In the genomic region with DNA sequence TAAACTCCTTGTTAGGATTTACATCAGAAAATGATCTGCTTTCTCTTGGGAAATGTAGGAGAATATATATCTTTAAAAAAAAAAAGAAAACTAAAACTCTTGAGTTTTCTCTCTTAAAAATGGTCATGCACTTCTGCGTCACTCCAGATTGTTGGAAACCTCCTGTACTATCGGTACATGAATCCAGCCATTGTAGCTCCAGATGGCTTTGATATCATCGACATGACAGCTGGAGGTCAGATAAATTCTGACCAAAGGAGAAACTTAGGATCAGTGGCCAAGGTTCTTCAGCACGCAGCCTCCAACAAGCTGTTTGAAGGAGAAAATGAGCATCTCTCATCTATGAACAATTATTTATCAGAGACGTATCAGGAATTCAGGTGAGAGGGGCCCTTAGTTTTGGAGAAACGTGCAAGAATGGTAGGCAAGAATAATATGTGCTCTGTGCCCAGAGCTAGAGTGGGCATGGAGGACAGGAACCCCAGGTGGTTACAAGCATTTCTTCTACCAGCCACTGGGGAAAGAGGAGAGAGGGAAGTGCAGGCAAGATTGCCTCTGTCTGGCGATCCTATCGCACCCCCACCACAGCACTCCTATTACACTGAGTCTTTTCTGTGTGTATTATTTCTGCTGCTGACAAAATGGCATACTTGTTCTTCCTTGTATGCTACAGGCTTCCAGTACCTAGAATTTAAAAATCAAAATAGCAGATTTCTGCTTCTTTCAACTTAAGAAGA, we compare ENCODE assay signal across 14 cellular contexts. TPM values are rescaled to one million over a fixed set of nuclear protein-coding genes. Genes with fewer than 3 reads are reported as not detected.
"Had no signal": no experiment of that assay in that cellular context is flagged by ENCODE, and none has a peak within 500 bp of the region (broad histone marks: within the 10 kb centered on the region; RNA-seq: fewer than 3 reads in every experiment).

No MANE protein-coding gene starts in this region.

- H3K4me1 ChIP-seq: parathyroid adenoma, thyroid gland had no signal

- H3K27me3 Mint-ChIP-seq: activated CD4-positive, alpha-beta memory T cell treated with anti-CD3 and anti-CD28 coated beads for 36 hours; activated naive CD8-positive, alpha-beta T cell; naive thymus-derived CD4-positive, alpha-beta T cell had no signal

- H3K27me3 ChIP-seq: thyroid gland had no signal

- DNase-seq: activated CD4-positive, alpha-beta memory T cell treated with anti-CD3 and anti-CD28 coated beads for 36 hours; activated CD4-positive, CD25-positive, alpha-beta regulatory T cell treated with anti-CD3 and anti-CD28 coated beads, Interleukin-2, amount 50 U/mL, for 72 hours; activated effector memory CD4-positive, alpha-beta T cell treated with anti-CD3 and anti-CD28 coated beads, Interleukin-2, amount 50 U/mL, for 16 hours; activated T-cell treated with anti-CD3 and anti-CD28 coated beads, Interleukin-2, amount 50 U/mL, for 4 hours; aorta; kidney glomerular epithelial cell; naive thymus-derived CD4-positive, alpha-beta T cell; retina; small intestine; thyroid gland had no signal

- H3K4me3 ChIP-seq: thyroid gland had no signal

- H3K36me3 ChIP-seq: thyroid gland had no signal

- H2AFZ ChIP-seq: parathyroid adenoma had no signal

- H3K9me3 ChIP-seq: thyroid gland had no signal

- H3K27ac Mint-ChIP-seq: activated CD4-positive, alpha-beta memory T cell treated with anti-CD3 and anti-CD28 coated beads for 36 hours; activated naive CD8-positive, alpha-beta T cell; naive thymus-derived CD4-positive, alpha-beta T cell; T-helper 1 cell treated with Interleukin-12 subunit alpha and Interleukin-12 subunit beta and Interleukin-4 antibody, amounts not matched to agents 30 μg/mL and 1 μg/mL, for 36 hours had no signal

- H3K79me2 ChIP-seq: parathyroid adenoma had no signal

- H3K4me3 Mint-ChIP-seq: activated CD4-positive, alpha-beta memory T cell treated with anti-CD3 and anti-CD28 coated beads for 36 hours; activated naive CD8-positive, alpha-beta T cell; activated T-cell treated with anti-CD3 and anti-CD28 coated beads, Interleukin-2, amount 50 U/mL, for 4 hours; naive thymus-derived CD4-positive, alpha-beta T cell; T-helper 1 cell treated with Interleukin-12 subunit alpha and Interleukin-12 subunit beta and Interleukin-4 antibody, amounts not matched to agents 30 μg/mL and 1 μg/mL, for 36 hours had no signal

- H3K9me3 Mint-ChIP-seq: activated CD4-positive, alpha-beta memory T cell treated with anti-CD3 and anti-CD28 coated beads for 36 hours; activated T-cell treated with anti-CD3 and anti-CD28 coated beads, Interleukin-2, amount 50 U/mL, for 4 hours; naive thymus-derived CD4-positive, alpha-beta T cell; T-helper 1 cell treated with Interleukin-12 subunit alpha and Interleukin-12 subunit beta and Interleukin-4 antibody, amounts not matched to agents 30 μg/mL and 1 μg/mL, for 36 hours had no signal

- H3K4me1 Mint-ChIP-seq: naive thymus-derived CD4-positive, alpha-beta T cell had no signal

- ATAC-seq: activated T-cell treated with anti-CD3 and anti-CD28 coated beads, Interleukin-2, amount 50 U/mL, for 4 hours; naive thymus-derived CD4-positive, alpha-beta T cell had no signal

- H3K27ac ChIP-seq: parathyroid adenoma, thyroid gland had no signal

RNA-seq across cellular contexts. Expression of gene F2RL2, which starts 51.3 kb away (rescaled TPM):
- total RNA-seq: activated CD4-positive, alpha-beta memory T cell treated with anti-CD3 and anti-CD28 coated beads for 36 hours; lung microvascular endothelial cell; naive thymus-derived CD4-positive, alpha-beta T cell had no signal
